Comparison of ENCODE assay signal across 17 cellular contexts in genomic region chr12:3293446-3294161, GRCh38.
DNase-seq lines count a peak whose midpoint lies in the region; ATAC-seq and TF ChIP-seq lines count a peak whose summit lies in the region.
"Had no signal": no experiment of that assay in that cellular context is flagged by ENCODE, and none has a peak within 500 bp of the region (broad histone marks: within the 10 kb centered on the region; RNA-seq: fewer than 3 reads in every experiment).

No MANE protein-coding gene starts in this region.

- no peak overlapping the region for H3K56ac ChIP-seq in mesendoderm (ENCODE audit: low read length)

- no peaks in the 10 kb centered on the region for H3K4me1 ChIP-seq in mesendoderm (ENCODE audit: control insufficient read depth, low read depth, low read length)
- H3K4me1 ChIP-seq: spleen, transverse colon had no signal

- no peak for TF ChIP-seq POLR2A in NB4 (IDR thresholded peaks at IDR 0.05; ENCODE audit: extremely low read depth, insufficient read length)

- H3K4me3 ChIP-seq in NB4 (ENCODE audit: low read depth, low read length), result no peak overlapping the region
- no peak overlapping the region for H3K4me3 ChIP-seq in mesendoderm (ENCODE audit: low read length)
- H3K4me3 ChIP-seq: lower lobe of right lung, spleen, transverse colon had no signal

- peak; percentile 17 for TF ChIP-seq CTCF in NB4 (IDR thresholded peaks at IDR 0.05; ENCODE audit: low read depth, low read length)
- TF ChIP-seq CTCF in GM20000 (IDR thresholded peaks at IDR 0.05; ENCODE audit: extremely low read depth, missing control alignments), result no peak

- H2BK15ac ChIP-seq in mesendoderm (replicated peaks; ENCODE audit: low read depth), result no peak overlapping the region

- H3K4ac ChIP-seq in mesendoderm (ENCODE audit: low read depth, low read length), result no peak overlapping the region

- no peaks in the 10 kb centered on the region for H3K27me3 ChIP-seq in mesendoderm (ENCODE audit: insufficient read depth, low read length, poor library complexity)

- H3K79me2 ChIP-seq in mesendoderm (ENCODE audit: control insufficient read depth, insufficient read depth, low read length), result no peaks in the 10 kb centered on the region

- H3K23ac ChIP-seq in mesendoderm (ENCODE audit: low read length), result no peak overlapping the region

- ATAC-seq in HG03571 (IDR thresholded peaks at IDR 0.05; ENCODE audit: unreplicated experiment), result no peak
- no peak for ATAC-seq in HG02571 (IDR thresholded peaks at IDR 0.05; ENCODE audit: unreplicated experiment)
- ATAC-seq: lower lobe of right lung had no signal

- no peaks in the 10 kb centered on the region for H3K79me1 ChIP-seq in mesendoderm (ENCODE audit: low read length)

- H2BK120ac ChIP-seq in mesendoderm (ENCODE audit: low read depth, low read length), result no peak overlapping the region

- DNase-seq in DMS 273 (lab: John Stamatoyannopoulos, UW; ENCODE audit: unreplicated experiment), result peak; percentile 35
- DNase-seq in DMS 273 treated with DMSO at 0.1 percent for 48 hours (lab: John Stamatoyannopoulos, UW), result no peak
- DNase-seq in NB4 (ENCODE audit: low read depth), result peak; percentile 21
- peak; percentile 25 for DNase-seq in dermis blood vessel endothelial cell
- DNase-seq in mesendoderm, result peak; percentile 25
- DNase-seq in GM20000 (ENCODE audit: low spot score), result no peak
- DNase-seq: 8988T; activated CD8-positive, alpha-beta memory T cell treated with anti-CD3 and anti-CD28 coated beads, Interleukin-2, amount 50 U/mL, for 48 hours; activated naive CD8-positive, alpha-beta T cell treated with anti-CD3 and anti-CD28 coated beads, Interleukin-2, amount 10 ng/mL, durations not matched to agents 7 days and 5 days; DND-41; lower lobe of right lung; NCI-H187; OCI-M1; spleen; transverse colon had no signal

- no peak overlapping the region for H3K27ac ChIP-seq in mesendoderm (ENCODE audit: low read depth, low read length)
- H3K27ac ChIP-seq: lower lobe of right lung, spleen, transverse colon had no signal

- H3K36me3 ChIP-seq in mesendoderm (ENCODE audit: control insufficient read depth, insufficient read depth, low read length), result no peaks in the 10 kb centered on the region
- H3K36me3 ChIP-seq: lower lobe of right lung, spleen, transverse colon had no signal

- H3K18ac ChIP-seq in mesendoderm (ENCODE audit: low read length), result no peak overlapping the region

- H4K5ac ChIP-seq in mesendoderm (ENCODE audit: low read length), result no peak overlapping the region

- H2AK5ac ChIP-seq in mesendoderm (ENCODE audit: low read length), result no peak overlapping the region

- H3K4me2 ChIP-seq in mesendoderm (ENCODE audit: low read length), result no peak overlapping the region

- no peak overlapping the region for H4K8ac ChIP-seq in mesendoderm (ENCODE audit: low read depth, low read length)

- WGBS in mesendoderm (ENCODE audit: extremely low coverage, insufficient coverage, low lambda C conversion rate), result no CpG with 5 or more reads among the region's 18 CpGs

- H2BK5ac ChIP-seq in mesendoderm (ENCODE audit: low read length), result no peak overlapping the region

- no peak overlapping the region for H3K9ac ChIP-seq in mesendoderm (ENCODE audit: low read length)

Comparison
In these comparisons a context has a peak if more than half of its experiments do, and no peak if none do; other contexts are left out.
1. DNase-seq: peak in DMS 273 (single experiment), NB4 (single experiment), dermis blood vessel endothelial cell (single experiment) and mesendoderm (single experiment); none in DMS 273 treated with DMSO at 0.1 percent for 48 hours (single experiment) and GM20000 (single experiment).